ENCODE assay signal across 11 cellular contexts in genomic region chr3:8336456-8336855, GRCh38.
DNase-seq lines count a peak whose midpoint lies in the region; ATAC-seq and TF ChIP-seq lines count a peak whose summit lies in the region.
"Had no signal": no experiment of that assay in that cellular context is flagged by ENCODE, and none has a peak within 500 bp of the region (broad histone marks: within the 10 kb centered on the region; RNA-seq: fewer than 3 reads in every experiment).

No MANE protein-coding gene starts in this region.

- peaks cover 15% of the 10 kb centered on the region for H3K27me3 ChIP-seq in OCI-LY3 (ENCODE audit: low read depth, low read length)
- H3K27me3 ChIP-seq in fibroblast of lung (ENCODE audit: control insufficient read depth, insufficient read depth, low read length): no peaks in the 10 kb centered on the region
- no peaks in the 10 kb centered on the region for H3K27me3 ChIP-seq in gastrocnemius medialis

- H3K9ac ChIP-seq in OCI-LY3 (ENCODE audit: low read length) (no peak overlapping the region), fibroblast of lung (ENCODE audit: insufficient read depth, low read length) (no peak overlapping the region)

- H3K4me1 ChIP-seq in OCI-LY3 (ENCODE audit: low read length): no peaks in the 10 kb centered on the region
- H3K4me1 ChIP-seq in fibroblast of lung (ENCODE audit: control insufficient read depth, extremely low read depth, insufficient read depth, low read length): no peaks in the 10 kb centered on the region
- H3K4me1 ChIP-seq in gastrocnemius medialis: no peaks in the 10 kb centered on the region

- H3K27ac ChIP-seq in OCI-LY3 (ENCODE audit: low read length) (no peak overlapping the region), fibroblast of lung (ENCODE audit: insufficient read depth, low read length) (no peak overlapping the region), gastrocnemius medialis (no peak overlapping the region)

- H3K4me2 ChIP-seq in OCI-LY3 (ENCODE audit: low read length) (no peak overlapping the region), fibroblast of lung (ENCODE audit: extremely low read depth, insufficient read depth, low read length) (no peak overlapping the region)

- no peaks in the 10 kb centered on the region for H3K9me3 ChIP-seq in OCI-LY3 (ENCODE audit: insufficient read depth, low read length)
- no peaks in the 10 kb centered on the region for H3K9me3 ChIP-seq in fibroblast of lung (ENCODE audit: control insufficient read depth, insufficient read depth, low read depth, low read length)
- H3K9me3 ChIP-seq in gastrocnemius medialis: no peaks in the 10 kb centered on the region

- intact Hi-C loops in gastrocnemius medialis (cut with DNase I; ENCODE audit: low total_unique reads): no loop called here
- intact Hi-C loops in left colon (cut with DNase I, micrococcal nuclease): no loop called here

- DNase-seq in ACHN (peak; percentile 4), GM12865 (ENCODE audit: low read depth) (no peak), fibroblast of lung (ENCODE audit: low read depth in 2 of 2) (no peak), gastrocnemius medialis (no peak), left colon (no peak), NCI-H2107 (lab: John Stamatoyannopoulos, UW) (no peak)
- DNase-seq: CD8-positive, alpha-beta memory T cell; NCI-H345; stimulated activated CD4-positive, alpha-beta T cell treated with anti-CD3 and anti-CD28 coated beads, Interleukin-12 subunit alpha, Interleukin-12 subunit beta, amount 100 ng/mL, for 4 hours had no signal

- TF ChIP-seq CTCF in GM12865 (IDR thresholded peaks at IDR 0.05; ENCODE audit: insufficient read depth, low read depth, low read length, missing control alignments) (peak; percentile 30), OCI-LY3 (IDR thresholded peaks at IDR 0.05; ENCODE audit: low read depth, low read length) (peak; percentile 48), fibroblast of lung (conservative IDR thresholded peaks at IDR 0.05 in 1 of 2, IDR thresholded peaks at IDR 0.05 in 1 of 2; ENCODE audit: low read depth in 1 of 2, low read length in 2 of 2) (peak; percentile 4 to 36), gastrocnemius medialis (IDR thresholded peaks at IDR 0.05 in 4 of 5, conservative IDR thresholded peaks at IDR 0.05 in 1 of 5) (no peak)

- H2AFZ ChIP-seq in OCI-LY3 (ENCODE audit: low read depth, low read length) (no peak overlapping the region), fibroblast of lung (ENCODE audit: low read length) (no peak overlapping the region)

- no peak for ATAC-seq in gastrocnemius medialis
- ATAC-seq in HG02623 (IDR thresholded peaks at IDR 0.05; ENCODE audit: unreplicated experiment): no peak
- no peak for ATAC-seq in left colon

- H3K4me3 ChIP-seq in GM12865 (ENCODE audit: low read depth, low read length) (no peak overlapping the region), OCI-LY3 (ENCODE audit: low read length) (no peak overlapping the region), fibroblast of lung (replicated peaks in 1 of 4; ENCODE audit: control extremely low read depth in 1 of 4, insufficient read depth in 1 of 4, low read depth in 3 of 4, low read length in 4 of 4) (no peak overlapping the region), gastrocnemius medialis (no peak overlapping the region)

- no peaks in the 10 kb centered on the region for H3K79me2 ChIP-seq in OCI-LY3 (ENCODE audit: low read length)
- H3K79me2 ChIP-seq in fibroblast of lung (ENCODE audit: control insufficient read depth, insufficient read depth, low read length): no peaks in the 10 kb centered on the region

- H3K36me3 ChIP-seq in OCI-LY3 (replicated peaks; ENCODE audit: low read depth, low read length) (no peaks in the 10 kb centered on the region), fibroblast of lung (ENCODE audit: control insufficient read depth, insufficient read depth, low read length) (no peaks in the 10 kb centered on the region), gastrocnemius medialis (no peaks in the 10 kb centered on the region)

- no peak for TF ChIP-seq POLR2A in gastrocnemius medialis (IDR thresholded peaks at IDR 0.05)

- H4K20me1 ChIP-seq in OCI-LY3 (ENCODE audit: insufficient read depth, low read length) (no peaks in the 10 kb centered on the region), fibroblast of lung (ENCODE audit: control insufficient read depth, extremely low read depth, insufficient read depth, low read length) (no peaks in the 10 kb centered on the region)

- in situ Hi-C loops in ACHN (cut with HindIII; ENCODE audit: low pct_ligation_motif_present, low pct_unique_long_range_greater_than_20kb, low sequenced_read_pairs) (no loop called here), gastrocnemius medialis (cut with MboI; ENCODE audit: low sequenced_read_pairs in 4 of 4) (no loop called here)

Comparison
In these comparisons a context has a peak if more than half of its experiments do, and no peak if none do; other contexts are left out.
1. CTCF ChIP-seq: peak in GM12865 (single experiment), OCI-LY3 (single experiment) and fibroblast of lung (2 of 2); none in gastrocnemius medialis (0 of 5).